ENCODE assay signal across 9 cellular contexts in the genomic region with DNA sequence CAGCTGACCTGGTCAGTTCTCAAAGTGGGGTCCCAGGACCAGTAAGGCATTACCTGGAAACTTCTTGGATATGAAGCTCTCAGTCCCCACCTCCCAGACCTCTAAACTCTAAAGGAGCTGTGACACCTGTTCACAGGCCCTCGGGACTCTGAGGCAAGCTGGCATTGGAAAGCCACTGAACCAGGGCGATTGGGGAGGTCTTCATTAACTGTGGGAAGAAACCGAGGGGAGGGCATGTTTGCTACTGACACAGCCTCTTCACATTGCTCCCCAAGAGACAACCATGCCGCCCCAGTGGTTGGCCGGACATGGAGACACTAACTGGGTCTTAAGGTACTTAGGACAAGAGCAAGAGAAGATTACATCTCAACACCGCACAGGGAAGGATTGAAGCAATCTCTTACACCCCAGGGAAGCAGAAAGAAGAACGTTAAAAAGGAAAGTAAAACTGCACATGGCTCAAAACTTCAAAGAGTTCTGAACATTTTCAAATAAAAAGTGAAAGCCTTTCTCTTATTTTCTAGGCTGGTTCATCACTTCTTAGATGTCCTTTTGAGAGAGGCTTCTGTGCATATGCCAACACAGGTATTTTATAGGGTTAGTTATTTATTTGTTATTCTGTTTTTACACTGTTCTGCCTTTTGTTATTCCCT.
A peak's percentile ranks its signal among the peaks of the same experiment; 100 is the strongest.
DNase-seq lines count a peak whose midpoint lies in the region; ATAC-seq lines count a peak whose summit lies in the region.
"Had no signal": no experiment of that assay in that cellular context is flagged by ENCODE, and none has a peak within 500 bp of the region (broad histone marks: within the 10 kb centered on the region; RNA-seq: fewer than 3 reads in every experiment).

No MANE protein-coding gene starts in this region.

- H3K4me3 Mint-ChIP-seq in activated naive CD4-positive, alpha-beta T cell treated with anti-CD3 and anti-CD28 coated beads, Interleukin-2, amount 50 U/mL, for 24 hours: peak overlapping the region; percentile 61
- peak overlapping the region; percentile 63 for H3K4me3 Mint-ChIP-seq in activated T-helper 1 cell treated with anti-CD3 and anti-CD28 coated beads, Interleukin-12 subunit alpha, Interleukin-12 subunit beta, Interleukin-2, Interleukin-4 antibody, amounts not matched to agents 30 ng/mL and 10 ng/mL and 1 ng/mL, durations not matched to agents 14 hours and 24 hours and 36 hours

- DNase-seq in activated naive CD4-positive, alpha-beta T cell treated with anti-CD3 and anti-CD28 coated beads, Interleukin-2, amount 50 U/mL, for 16 hours: no peak
- no peak for DNase-seq in activated T-helper 1 cell treated with anti-CD3 and anti-CD28 coated beads, Interleukin-12 subunit alpha, Interleukin-12 subunit beta, Interleukin-2, Interleukin-4 antibody, amounts not matched to agents 30 ng/mL and 10 ng/mL and 1 ng/mL, durations not matched to agents 14 hours and 24 hours and 36 hours (ENCODE audit: low spot score)
- DNase-seq in NCI-H345 treated with DMSO at 0.1 percent for 48 hours (lab: John Stamatoyannopoulos, UW; ENCODE audit: unreplicated experiment) (no peak), iPS-NIHi7 (ENCODE audit: extremely low spot score) (no peak)
- DNase-seq in effector CD8-positive, alpha-beta T cell (lab: John Stamatoyannopoulos, UW): no peak
- no peak for DNase-seq in stimulated activated CD4-positive, alpha-beta T cell treated with anti-CD3 and anti-CD28 coated beads, Interleukin-4, amount 100 ng/mL, for 1 hour
- DNase-seq: NCI-H1417 treated with DMSO at 0.1 percent for 48 hours had no signal

- H3K4me1 Mint-ChIP-seq in activated naive CD4-positive, alpha-beta T cell treated with anti-CD3 and anti-CD28 coated beads, Interleukin-2, amount 50 U/mL, for 24 hours: peaks cover 21% of the 10 kb centered on the region
- peaks cover 18% of the 10 kb centered on the region for H3K4me1 Mint-ChIP-seq in activated T-helper 1 cell treated with anti-CD3 and anti-CD28 coated beads, Interleukin-12 subunit alpha, Interleukin-12 subunit beta, Interleukin-2, Interleukin-4 antibody, amounts not matched to agents 30 ng/mL and 10 ng/mL and 1 ng/mL, durations not matched to agents 14 hours and 24 hours and 36 hours (ENCODE audit: low read depth)

- no peaks in the 10 kb centered on the region for H3K9me3 Mint-ChIP-seq in activated naive CD4-positive, alpha-beta T cell treated with anti-CD3 and anti-CD28 coated beads, Interleukin-2, amount 50 U/mL, for 24 hours
- no peaks in the 10 kb centered on the region for H3K9me3 Mint-ChIP-seq in activated T-helper 1 cell treated with anti-CD3 and anti-CD28 coated beads, Interleukin-12 subunit alpha, Interleukin-12 subunit beta, Interleukin-2, Interleukin-4 antibody, amounts not matched to agents 30 ng/mL and 10 ng/mL and 1 ng/mL, durations not matched to agents 14 hours and 24 hours and 36 hours

- intact Hi-C loops in activated T-helper 1 cell treated with anti-CD3 and anti-CD28 coated beads, Interleukin-12 subunit alpha, Interleukin-12 subunit beta, Interleukin-2, Interleukin-4 antibody, amounts not matched to agents 30 ng/mL and 10 ng/mL and 1 ng/mL, durations not matched to agents 14 hours and 24 hours and 36 hours (cut with micrococcal nuclease): no loop called here

- H3K27ac Mint-ChIP-seq in activated naive CD4-positive, alpha-beta T cell treated with anti-CD3 and anti-CD28 coated beads, Interleukin-2, amount 50 U/mL, for 24 hours: peak overlapping the region; percentile 73
- H3K27ac Mint-ChIP-seq in activated T-helper 1 cell treated with anti-CD3 and anti-CD28 coated beads, Interleukin-12 subunit alpha, Interleukin-12 subunit beta, Interleukin-2, Interleukin-4 antibody, amounts not matched to agents 30 ng/mL and 10 ng/mL and 1 ng/mL, durations not matched to agents 14 hours and 24 hours and 36 hours: peak overlapping the region; percentile 59

- H3K27me3 Mint-ChIP-seq in activated naive CD4-positive, alpha-beta T cell treated with anti-CD3 and anti-CD28 coated beads, Interleukin-2, amount 50 U/mL, for 24 hours: no peaks in the 10 kb centered on the region
- H3K27me3 Mint-ChIP-seq in activated T-helper 1 cell treated with anti-CD3 and anti-CD28 coated beads, Interleukin-12 subunit alpha, Interleukin-12 subunit beta, Interleukin-2, Interleukin-4 antibody, amounts not matched to agents 30 ng/mL and 10 ng/mL and 1 ng/mL, durations not matched to agents 14 hours and 24 hours and 36 hours (ENCODE audit: insufficient read depth): peaks cover 2% of the 10 kb centered on the region

- peak; percentile 50 for ATAC-seq in HG02588 (IDR thresholded peaks at IDR 0.05; ENCODE audit: unreplicated experiment)

- H3K36me3 Mint-ChIP-seq in activated naive CD4-positive, alpha-beta T cell treated with anti-CD3 and anti-CD28 coated beads, Interleukin-2, amount 50 U/mL, for 24 hours: no peaks in the 10 kb centered on the region
- no peaks in the 10 kb centered on the region for H3K36me3 Mint-ChIP-seq in activated T-helper 1 cell treated with anti-CD3 and anti-CD28 coated beads, Interleukin-12 subunit alpha, Interleukin-12 subunit beta, Interleukin-2, Interleukin-4 antibody, amounts not matched to agents 30 ng/mL and 10 ng/mL and 1 ng/mL, durations not matched to agents 14 hours and 24 hours and 36 hours (ENCODE audit: low read depth)
